ENCODE assay signal across 7 cellular contexts in the genomic region with DNA sequence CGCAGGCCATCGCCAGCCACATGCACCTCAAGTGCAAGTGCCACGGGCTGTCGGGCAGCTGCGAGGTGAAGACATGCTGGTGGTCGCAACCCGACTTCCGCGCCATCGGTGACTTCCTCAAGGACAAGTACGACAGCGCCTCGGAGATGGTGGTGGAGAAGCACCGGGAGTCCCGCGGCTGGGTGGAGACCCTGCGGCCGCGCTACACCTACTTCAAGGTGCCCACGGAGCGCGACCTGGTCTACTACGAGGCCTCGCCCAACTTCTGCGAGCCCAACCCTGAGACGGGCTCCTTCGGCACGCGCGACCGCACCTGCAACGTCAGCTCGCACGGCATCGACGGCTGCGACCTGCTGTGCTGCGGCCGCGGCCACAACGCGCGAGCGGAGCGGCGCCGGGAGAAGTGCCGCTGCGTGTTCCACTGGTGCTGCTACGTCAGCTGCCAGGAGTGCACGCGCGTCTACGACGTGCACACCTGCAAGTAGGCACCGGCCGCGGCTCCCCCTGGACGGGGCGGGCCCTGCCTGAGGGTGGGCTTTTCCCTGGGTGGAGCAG. TPM values are rescaled to one million over a fixed set of nuclear protein-coding genes. Genes with fewer than 3 reads are reported as not detected.
DNase-seq lines count a peak whose midpoint lies in the region; ATAC-seq and TF ChIP-seq lines count a peak whose summit lies in the region.

No MANE protein-coding gene starts in this region.

- intact Hi-C loops in activated CD4-positive, alpha-beta memory T cell treated with anti-CD3 and anti-CD28 coated beads for 36 hours (cut with micrococcal nuclease) = no loop called here
- intact Hi-C loops in left ventricle myocardium inferior (cut with micrococcal nuclease) = no loop called here

- no peaks in the 10 kb centered on the region for H3K36me3 ChIP-seq in left ventricle myocardium inferior

- DNase-seq in HEK293T (ENCODE audit: extremely low spot score) (no peak), left ventricle myocardium inferior (no peak), A172 (ENCODE audit: low spot score) (no peak), foreskin fibroblast (no peak)
- peak; percentile 49 for DNase-seq in activated CD4-positive, alpha-beta memory T cell treated with anti-CD3 and anti-CD28 coated beads for 36 hours
- no peak for DNase-seq in stimulated activated effector memory CD8-positive, alpha-beta T cell treated with anti-CD3 and anti-CD28 coated beads, Interleukin-12 subunit alpha, Interleukin-12 subunit beta, amount 100 ng/mL, for 72 hours (ENCODE audit: low spot score in 2 of 2)

- ATAC-seq in stimulated activated effector memory CD8-positive, alpha-beta T cell treated with anti-CD3 and anti-CD28 coated beads, Interleukin-12 subunit alpha, Interleukin-12 subunit beta, amount 100 ng/mL, for 72 hours = peak; percentile 77
- no peak for ATAC-seq in HG02884 (IDR thresholded peaks at IDR 0.05; ENCODE audit: unreplicated experiment)

- no peak overlapping the region for H3K4me3 Mint-ChIP-seq in activated CD4-positive, alpha-beta memory T cell treated with anti-CD3 and anti-CD28 coated beads for 36 hours
- H3K4me3 Mint-ChIP-seq in stimulated activated effector memory CD8-positive, alpha-beta T cell treated with anti-CD3 and anti-CD28 coated beads, Interleukin-12 subunit alpha, Interleukin-12 subunit beta, amount 100 ng/mL, for 72 hours = peak overlapping the region; percentile 62

- CTCF ChIA-PET in HEK293T (lab: Yijun Ruan, JAX) = no interaction called here
- CTCF ChIA-PET in activated CD4-positive, alpha-beta memory T cell treated with anti-CD3 and anti-CD28 coated beads for 36 hours (lab: Charles Lee) = interaction anchor here (1.5 kb wide), 1 partner anchor 55 kb away, joined by 3 read pairs; no protein-coding TSS in a partner anchor

- H3K9me3 ChIP-seq in left ventricle myocardium inferior (replicated peaks) = peaks cover 8% of the 10 kb centered on the region

- peaks cover 95% of the 10 kb centered on the region for H3K27me3 ChIP-seq in left ventricle myocardium inferior (ENCODE audit: low read depth)

- H3K9me3 Mint-ChIP-seq in activated CD4-positive, alpha-beta memory T cell treated with anti-CD3 and anti-CD28 coated beads for 36 hours = peaks cover 2% of the 10 kb centered on the region
- no peaks in the 10 kb centered on the region for H3K9me3 Mint-ChIP-seq in stimulated activated effector memory CD8-positive, alpha-beta T cell treated with anti-CD3 and anti-CD28 coated beads, Interleukin-12 subunit alpha, Interleukin-12 subunit beta, amount 100 ng/mL, for 72 hours

- H3K4me1 ChIP-seq in left ventricle myocardium inferior = peaks cover 21% of the 10 kb centered on the region

- TF ChIP-seq CTCF in left ventricle myocardium inferior (IDR thresholded peaks at IDR 0.05; ENCODE audit: borderline replicate concordance) (no peak), foreskin fibroblast (IDR thresholded peaks at IDR 0.05; ENCODE audit: low read depth, low read length) (no peak)

- POLR2A ChIA-PET in HEK293T (lab: Yijun Ruan, JAX) = no interaction called here
- POLR2A ChIA-PET in activated CD4-positive, alpha-beta memory T cell treated with anti-CD3 and anti-CD28 coated beads for 36 hours (lab: Charles Lee) = no interaction called here

- H3K27me3 Mint-ChIP-seq in activated CD4-positive, alpha-beta memory T cell treated with anti-CD3 and anti-CD28 coated beads for 36 hours = peaks cover 26% of the 10 kb centered on the region

- H3K27ac ChIP-seq in left ventricle myocardium inferior (replicated peaks) = no peak overlapping the region

- no peaks in the 10 kb centered on the region for H3K36me3 Mint-ChIP-seq in activated CD4-positive, alpha-beta memory T cell treated with anti-CD3 and anti-CD28 coated beads for 36 hours
- no peaks in the 10 kb centered on the region for H3K36me3 Mint-ChIP-seq in stimulated activated effector memory CD8-positive, alpha-beta T cell treated with anti-CD3 and anti-CD28 coated beads, Interleukin-12 subunit alpha, Interleukin-12 subunit beta, amount 100 ng/mL, for 72 hours

- H3K27ac Mint-ChIP-seq in activated CD4-positive, alpha-beta memory T cell treated with anti-CD3 and anti-CD28 coated beads for 36 hours = no peak overlapping the region
- no peak overlapping the region for H3K27ac Mint-ChIP-seq in stimulated activated effector memory CD8-positive, alpha-beta T cell treated with anti-CD3 and anti-CD28 coated beads, Interleukin-12 subunit alpha, Interleukin-12 subunit beta, amount 100 ng/mL, for 72 hours

- peaks cover 12% of the 10 kb centered on the region for H3K4me1 Mint-ChIP-seq in activated CD4-positive, alpha-beta memory T cell treated with anti-CD3 and anti-CD28 coated beads for 36 hours (ENCODE audit: low read depth)
- H3K4me1 Mint-ChIP-seq in stimulated activated effector memory CD8-positive, alpha-beta T cell treated with anti-CD3 and anti-CD28 coated beads, Interleukin-12 subunit alpha, Interleukin-12 subunit beta, amount 100 ng/mL, for 72 hours = peaks cover 17% of the 10 kb centered on the region

- H3K4me3 ChIP-seq in left ventricle myocardium inferior (peak overlapping the region; percentile 10), foreskin fibroblast (ENCODE audit: low read depth in 1 of 2, low read length in 2 of 2) (no peak overlapping the region)

TF ChIP-seq in HEK293T, 16 proteins besides CTCF, POLR2A, EP300 and RAD21:
- TF ChIP-seq FOXK2 (IDR thresholded peaks at IDR 0.05) (no peak), ARNT (IDR thresholded peaks at IDR 0.05) (peak; percentile 58; the same call in 1 of the 2 replicates), LEF1 (IDR thresholded peaks at IDR 0.05; ENCODE audit: borderline replicate concordance) (0 out of 2 replicates have a peak, but pooled peaks have one; percentile 23)

RNA-seq across cellular contexts. Expression of gene ARF1, which starts 23.4 kb away (rescaled TPM):
- 100 to 1,000 TPM; 346 to 355 TPM for total RNA-seq in activated CD4-positive, alpha-beta memory T cell treated with anti-CD3 and anti-CD28 coated beads for 36 hours
- total RNA-seq in left ventricle myocardium inferior = 294 TPM
- total RNA-seq in A172 (2014; rRNA removed; shearing (Covaris generic)) = 263 and 292 TPM in 2 replicates

RNA-seq across cellular contexts. Expression of gene C1orf35, which starts 44.1 kb away (rescaled TPM):
- total RNA-seq in activated CD4-positive, alpha-beta memory T cell treated with anti-CD3 and anti-CD28 coated beads for 36 hours = 10 to 100 TPM; 21.9 to 22.1 TPM
- total RNA-seq in left ventricle myocardium inferior = 7.1 TPM
- 31.7 and 31.8 TPM in 2 replicates for total RNA-seq in A172 (2014; rRNA removed; shearing (Covaris generic))

RNA-seq across cellular contexts. Expression of gene MRPL55, which starts 50.0 kb away (rescaled TPM):
- total RNA-seq in activated CD4-positive, alpha-beta memory T cell treated with anti-CD3 and anti-CD28 coated beads for 36 hours = 10 to 100 TPM; 51.1 to 52.7 TPM
- total RNA-seq in left ventricle myocardium inferior = 51.0 TPM
- 103 and 141 TPM in 2 replicates for total RNA-seq in A172 (2014; rRNA removed; shearing (Covaris generic))

RNA-seq across cellular contexts. Expression of gene WNT3A, which starts 52.3 kb away (rescaled TPM):
- total RNA-seq in activated CD4-positive, alpha-beta memory T cell treated with anti-CD3 and anti-CD28 coated beads for 36 hours = not detected
- total RNA-seq in left ventricle myocardium inferior = not detected
- 0.72 TPM in 1 of 2 replicates, not detected in the other for total RNA-seq in A172 (2014; rRNA removed; shearing (Covaris generic))
